Comparison of ENCODE assay signal across 8 cellular contexts in genomic region chr10:103645141-103646054, GRCh38.
DNase-seq lines count a peak whose midpoint lies in the region; ATAC-seq and TF ChIP-seq lines count a peak whose summit lies in the region.

No MANE protein-coding gene starts in this region.

- H3K4me3 ChIP-seq in BLaER1 (no peak overlapping the region), osteoblast (ENCODE audit: insufficient read depth, low read length) (no peak overlapping the region)

- H3K36me3 ChIP-seq in BLaER1 (peaks cover 92% of the 10 kb centered on the region), osteoblast (ENCODE audit: insufficient read depth, low read length) (peaks cover 40% of the 10 kb centered on the region)

- H3K4me1 ChIP-seq in BLaER1 (peaks cover 80% of the 10 kb centered on the region), osteoblast (ENCODE audit: insufficient read depth, low read length) (peaks cover 59% of the 10 kb centered on the region)

- no peaks in the 10 kb centered on the region for H3K9me3 ChIP-seq in BLaER1
- no peaks in the 10 kb centered on the region for H3K9me3 ChIP-seq in osteoblast (ENCODE audit: low read depth, low read length)

- H3K9ac ChIP-seq in BLaER1: no peak overlapping the region

- DNase-seq in SIG-M5 treated with dmso at 0.1 percent for 504 hours (lab: John Stamatoyannopoulos, UW; ENCODE audit: unreplicated experiment): peak; percentile 93
- peak; percentile 96 for DNase-seq in fibroblast of gingiva (ENCODE audit: low read depth)
- DNase-seq in osteoblast (ENCODE audit: insufficient read length, low spot score, missing footprints): peak; percentile 97
- DNase-seq in NCI-H2227 (lab: John Stamatoyannopoulos, UW; ENCODE audit: unreplicated experiment): no peak
- DNase-seq in NCI-H345 (lab: John Stamatoyannopoulos, UW): no peak
- DNase-seq in G401 (ENCODE audit: low spot score): no peak

- no peak for ATAC-seq in GM19455 (IDR thresholded peaks at IDR 0.05; ENCODE audit: unreplicated experiment)

- H3K4me2 ChIP-seq in BLaER1 (peak overlapping the region; percentile 67), osteoblast (ENCODE audit: insufficient read depth, low read length) (peak overlapping the region; percentile 6)

- H4K20me1 ChIP-seq in BLaER1 (peaks cover 100% of the 10 kb centered on the region), osteoblast (ENCODE audit: insufficient read depth, low read length) (peaks cover 24% of the 10 kb centered on the region)

- peaks cover 76% of the 10 kb centered on the region for H3K79me2 ChIP-seq in osteoblast (ENCODE audit: insufficient read depth, low read length)

- TF ChIP-seq CTCF in osteoblast (IDR thresholded peaks at IDR 0.05; ENCODE audit: extremely low read depth, low read depth, low read length): no peak

- in situ Hi-C loops in G401 (cut with HindIII; ENCODE audit: low sequenced_read_pairs): no loop called here

- H2AFZ ChIP-seq in osteoblast (ENCODE audit: low read length): no peak overlapping the region

- H3K27ac ChIP-seq in BLaER1 (peak overlapping the region; percentile 3; the same call in 1 of the 2 replicates), osteoblast (ENCODE audit: low read depth, low read length) (peak overlapping the region; percentile 85)

- no peaks in the 10 kb centered on the region for H3K27me3 ChIP-seq in BLaER1
- no peaks in the 10 kb centered on the region for H3K27me3 ChIP-seq in osteoblast (ENCODE audit: insufficient read depth, low read length)

Comparison
In these comparisons a context has a peak if more than half of its experiments do, and no peak if none do; other contexts are left out.
1. DNase-seq: peak in SIG-M5 treated with dmso at 0.1 percent for 504 hours (single experiment), fibroblast of gingiva (single experiment) and osteoblast (single experiment); none in NCI-H2227 (single experiment), NCI-H345 (single experiment) and G401 (single experiment).